In genomic region chr9:137053944-137054931, GRCh38 we compare ENCODE assay signal across 1 cellular context.
TF ChIP-seq lines count a peak whose summit lies in the region.

TSS of gene ENTPD2 (minus strand) at chr9:137054061. CDS start at chr9:137053997, 64 bp downstream.

TF ChIP-seq in GM23338, 12 proteins besides CTCF, POLR2A, EP300 and RAD21 (continued from another document):
- TF ChIP-seq, protein P1, sequence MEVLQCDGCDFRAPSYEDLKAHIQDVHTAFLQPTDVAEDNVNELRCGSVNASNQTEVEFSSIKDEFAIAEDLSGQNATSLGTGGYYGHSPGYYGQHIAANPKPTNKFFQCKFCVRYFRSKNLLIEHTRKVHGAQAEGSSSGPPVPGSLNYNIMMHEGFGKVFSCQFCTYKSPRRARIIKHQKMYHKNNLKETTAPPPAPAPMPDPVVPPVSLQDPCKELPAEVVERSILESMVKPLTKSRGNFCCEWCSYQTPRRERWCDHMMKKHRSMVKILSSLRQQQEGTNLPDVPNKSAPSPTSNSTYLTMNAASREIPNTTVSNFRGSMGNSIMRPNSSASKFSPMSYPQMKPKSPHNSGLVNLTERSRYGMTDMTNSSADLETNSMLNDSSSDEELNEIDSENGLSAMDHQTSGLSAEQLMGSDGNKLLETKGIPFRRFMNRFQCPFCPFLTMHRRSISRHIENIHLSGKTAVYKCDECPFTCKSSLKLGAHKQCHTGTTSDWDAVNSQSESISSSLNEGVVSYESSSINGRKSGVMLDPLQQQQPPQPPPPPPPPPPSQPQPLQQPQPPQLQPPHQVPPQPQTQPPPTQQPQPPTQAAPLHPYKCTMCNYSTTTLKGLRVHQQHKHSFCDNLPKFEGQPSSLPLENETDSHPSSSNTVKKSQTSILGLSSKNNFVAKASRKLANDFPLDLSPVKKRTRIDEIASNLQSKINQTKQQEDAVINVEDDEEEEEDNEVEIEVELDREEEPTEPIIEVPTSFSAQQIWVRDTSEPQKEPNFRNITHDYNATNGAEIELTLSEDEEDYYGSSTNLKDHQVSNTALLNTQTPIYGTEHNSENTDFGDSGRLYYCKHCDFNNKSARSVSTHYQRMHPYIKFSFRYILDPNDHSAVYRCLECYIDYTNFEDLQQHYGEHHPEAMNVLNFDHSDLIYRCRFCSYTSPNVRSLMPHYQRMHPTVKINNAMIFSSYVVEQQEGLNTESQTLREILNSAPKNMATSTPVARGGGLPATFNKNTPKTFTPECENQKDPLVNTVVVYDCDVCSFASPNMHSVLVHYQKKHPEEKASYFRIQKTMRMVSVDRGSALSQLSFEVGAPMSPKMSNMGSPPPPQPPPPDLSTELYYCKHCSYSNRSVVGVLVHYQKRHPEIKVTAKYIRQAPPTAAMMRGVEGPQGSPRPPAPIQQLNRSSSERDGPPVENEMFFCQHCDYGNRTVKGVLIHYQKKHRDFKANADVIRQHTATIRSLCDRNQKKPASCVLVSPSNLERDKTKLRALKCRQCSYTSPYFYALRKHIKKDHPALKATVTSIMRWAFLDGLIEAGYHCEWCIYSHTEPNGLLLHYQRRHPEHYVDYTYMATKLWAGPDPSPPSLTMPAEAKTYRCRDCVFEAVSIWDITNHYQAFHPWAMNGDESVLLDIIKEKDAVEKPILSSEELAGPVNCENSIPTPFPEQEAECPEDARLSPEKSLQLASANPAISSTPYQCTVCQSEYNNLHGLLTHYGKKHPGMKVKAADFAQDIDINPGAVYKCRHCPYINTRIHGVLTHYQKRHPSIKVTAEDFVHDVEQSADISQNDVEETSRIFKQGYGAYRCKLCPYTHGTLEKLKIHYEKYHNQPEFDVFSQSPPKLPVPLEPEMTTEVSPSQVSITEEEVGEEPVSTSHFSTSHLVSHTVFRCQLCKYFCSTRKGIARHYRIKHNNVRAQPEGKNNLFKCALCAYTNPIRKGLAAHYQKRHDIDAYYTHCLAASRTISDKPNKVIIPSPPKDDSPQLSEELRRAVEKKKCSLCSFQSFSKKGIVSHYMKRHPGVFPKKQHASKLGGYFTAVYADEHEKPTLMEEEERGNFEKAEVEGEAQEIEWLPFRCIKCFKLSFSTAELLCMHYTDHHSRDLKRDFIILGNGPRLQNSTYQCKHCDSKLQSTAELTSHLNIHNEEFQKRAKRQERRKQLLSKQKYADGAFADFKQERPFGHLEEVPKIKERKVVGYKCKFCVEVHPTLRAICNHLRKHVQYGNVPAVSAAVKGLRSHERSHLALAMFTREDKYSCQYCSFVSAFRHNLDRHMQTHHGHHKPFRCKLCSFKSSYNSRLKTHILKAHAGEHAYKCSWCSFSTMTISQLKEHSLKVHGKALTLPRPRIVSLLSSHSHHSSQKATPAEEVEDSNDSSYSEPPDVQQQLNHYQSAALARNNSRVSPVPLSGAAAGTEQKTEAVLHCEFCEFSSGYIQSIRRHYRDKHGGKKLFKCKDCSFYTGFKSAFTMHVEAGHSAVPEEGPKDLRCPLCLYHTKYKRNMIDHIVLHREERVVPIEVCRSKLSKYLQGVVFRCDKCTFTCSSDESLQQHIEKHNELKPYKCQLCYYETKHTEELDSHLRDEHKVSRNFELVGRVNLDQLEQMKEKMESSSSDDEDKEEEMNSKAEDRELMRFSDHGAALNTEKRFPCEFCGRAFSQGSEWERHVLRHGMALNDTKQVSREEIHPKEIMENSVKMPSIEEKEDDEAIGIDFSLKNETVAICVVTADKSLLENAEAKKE (CRISPR knock-in tag; IDR thresholded peaks at IDR 0.05), result no peak
